9 cellular contexts compared by ENCODE assay signal in the genomic region with DNA sequence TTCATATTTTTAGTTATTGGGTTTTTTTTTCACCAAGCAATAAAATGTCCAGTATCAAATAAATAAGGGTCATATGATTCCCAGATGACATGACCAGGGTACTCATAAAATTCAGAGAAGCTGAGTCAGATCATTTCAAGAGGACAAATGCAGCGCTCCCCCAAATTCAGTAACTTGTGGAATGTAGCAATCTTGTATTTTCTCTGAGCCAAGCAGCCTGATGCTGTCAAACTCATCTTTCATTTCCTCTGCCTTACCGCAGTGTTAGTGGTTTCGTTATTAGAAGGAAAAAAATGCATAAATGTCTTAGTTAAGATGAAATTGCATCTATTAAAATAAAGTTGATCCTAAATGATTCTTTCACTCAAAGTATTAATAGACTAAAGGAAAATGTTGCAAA. TPM values are rescaled to one million over a fixed set of nuclear protein-coding genes. Genes with fewer than 3 reads are reported as not detected.
DNase-seq lines count a peak whose midpoint lies in the region; ATAC-seq, FAIRE-seq and TF ChIP-seq lines count a peak whose summit lies in the region.
"Had no signal": no experiment of that assay in that cellular context is flagged by ENCODE, and none has a peak within 500 bp of the region (broad histone marks: within the 10 kb centered on the region; RNA-seq: fewer than 3 reads in every experiment).

No MANE protein-coding gene starts in this region.

- H3K36me3 ChIP-seq in effector memory CD4-positive, alpha-beta T cell (ENCODE audit: control insufficient read depth, insufficient read depth, low read length): no peaks in the 10 kb centered on the region
- H3K36me3 ChIP-seq in A673 (ENCODE audit: insufficient read depth, low read length, poor library complexity, severe bottlenecking): no peaks in the 10 kb centered on the region

- H3K27ac ChIP-seq in effector memory CD4-positive, alpha-beta T cell (ENCODE audit: insufficient read depth, low read length, poor library complexity, severe bottlenecking): no peak overlapping the region
- no peak overlapping the region for H3K27ac ChIP-seq in A673 (ENCODE audit: low read depth, low read length, poor library complexity, severe bottlenecking)
- no peak overlapping the region for H3K27ac ChIP-seq in coronary artery

- no peak for TF ChIP-seq CTCF in A673 (conservative IDR thresholded peaks at IDR 0.05; ENCODE audit: low read depth, low read length)
- TF ChIP-seq CTCF in coronary artery (IDR thresholded peaks at IDR 0.05): no peak

- intact Hi-C loops in A673 (cut with micrococcal nuclease; ENCODE audit: unreplicated experiment): loop anchor here (5.0 kb wide), 2 partner anchors 530 to 645 kb away; no protein-coding TSS in a partner anchor

- ATAC-seq in GM18909 (IDR thresholded peaks at IDR 0.05; ENCODE audit: poor library complexity, unreplicated experiment): peak; percentile 61
- ATAC-seq: Panc1 had no signal

- H3K9me3 ChIP-seq in effector memory CD4-positive, alpha-beta T cell (ENCODE audit: control insufficient read depth, low read length): no peaks in the 10 kb centered on the region
- no peaks in the 10 kb centered on the region for H3K9me3 ChIP-seq in A673 (ENCODE audit: low read depth, low read length, poor library complexity, severe bottlenecking)

- FAIRE-seq in HTR-8/SVneo (lab: Jason Lieb, UNC): peak; percentile 60

- POLR2A ChIA-PET in A673 (lab: Charles Lee; ENCODE audit: low non-redundant PET): no interaction called here

- H3K4me1 ChIP-seq in effector memory CD4-positive, alpha-beta T cell (ENCODE audit: control insufficient read depth, insufficient read depth, low read length, poor library complexity, severe bottlenecking): peaks cover 7% of the 10 kb centered on the region
- H3K4me1 ChIP-seq in A673 (ENCODE audit: insufficient read depth, low read length, poor library complexity, severe bottlenecking): no peaks in the 10 kb centered on the region

- CTCF ChIA-PET in A673 (lab: Charles Lee): interaction anchor here (0.6 kb wide), 1 partner anchor 576 kb away, joined by 3 read pairs; no protein-coding TSS in a partner anchor

- H3K27me3 ChIP-seq in effector memory CD4-positive, alpha-beta T cell (replicated peaks; ENCODE audit: control insufficient read depth, insufficient read depth, low read length, poor library complexity, severe bottlenecking): no peaks in the 10 kb centered on the region
- no peaks in the 10 kb centered on the region for H3K27me3 ChIP-seq in A673 (replicated peaks; ENCODE audit: insufficient read depth, low read depth, low read length, poor library complexity)

- peak; percentile 81 for DNase-seq in CD1c-positive myeloid dendritic cell (ENCODE audit: extremely low spot score)
- DNase-seq in HTR-8/SVneo (ENCODE audit: insufficient read length, low spot score): peak; percentile 71
- DNase-seq in effector memory CD4-positive, alpha-beta T cell: no peak
- DNase-seq in A673 (ENCODE audit: low spot score): no peak
- DNase-seq in coronary artery (ENCODE audit: low spot score): no peak
- no peak for DNase-seq in NCI-H774 (lab: John Stamatoyannopoulos, UW)
- DNase-seq in GDM1 (lab: John Stamatoyannopoulos, UW): no peak

- no TSS peak for BruUV-seq in A673 (replicated peaks; lab: Mats Ljungman, UMichigan)

- H3K4me3 ChIP-seq in effector memory CD4-positive, alpha-beta T cell (ENCODE audit: insufficient read depth, low read depth, low read length, poor library complexity, severe bottlenecking): peak overlapping the region; percentile 17
- H3K4me3 ChIP-seq in A673 (ENCODE audit: low read depth, low read length, poor library complexity, severe bottlenecking) (no peak overlapping the region), coronary artery (no peak overlapping the region)

RNA-seq across cellular contexts. Expression of a gene that starts 57.8 kb away (rescaled TPM):
- total RNA-seq in A673 (2021): not detected in 2 replicates

Comparison
In these comparisons a context has a peak if more than half of its experiments do, and no peak if none do; other contexts are left out.
1. DNase-seq: peak in CD1c-positive myeloid dendritic cell (single experiment) and HTR-8/SVneo (single experiment); none in effector memory CD4-positive, alpha-beta T cell (0 of 3), A673 (single experiment), coronary artery (single experiment), NCI-H774 (single experiment) and GDM1 (single experiment).